ENCODE assay signal across 13 cellular contexts in the genomic region with DNA sequence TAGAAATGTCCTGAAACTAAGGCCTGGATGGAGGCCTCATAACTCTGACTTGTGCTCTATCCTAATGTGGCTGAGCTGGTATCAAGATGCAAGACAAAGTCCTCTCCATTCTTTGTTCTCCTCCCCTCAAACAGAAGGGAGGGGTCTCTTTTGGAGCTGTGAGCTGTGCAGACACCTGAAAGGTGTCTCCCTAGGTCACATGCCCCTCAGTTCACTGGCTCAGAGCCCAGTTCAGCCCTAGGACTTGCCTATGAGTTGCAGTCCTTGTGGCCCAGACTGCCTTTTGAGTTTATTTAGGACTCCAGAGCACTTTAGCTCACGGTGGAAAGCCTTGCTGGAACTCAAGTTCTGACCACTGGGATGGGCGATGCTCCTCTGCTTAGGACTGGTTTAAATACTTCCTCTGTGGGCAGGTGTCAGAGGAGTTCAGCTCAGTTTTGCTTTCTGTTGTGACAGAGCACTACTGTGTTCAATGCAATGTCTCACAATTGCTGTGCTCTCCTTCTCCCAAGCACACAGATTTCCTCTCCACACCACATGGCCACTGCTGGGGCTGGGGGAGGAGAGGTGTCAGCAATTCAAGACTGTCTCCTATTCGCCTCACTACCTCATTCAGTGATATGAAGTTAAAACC.
DNase-seq lines count a peak whose midpoint lies in the region; ATAC-seq, FAIRE-seq and TF ChIP-seq lines count a peak whose summit lies in the region.
"Had no signal": no experiment of that assay in that cellular context is flagged by ENCODE, and none has a peak within 500 bp of the region (broad histone marks: within the 10 kb centered on the region; RNA-seq: fewer than 3 reads in every experiment).

No MANE protein-coding gene starts in this region.

- TF ChIP-seq CTCF in lower leg skin (IDR thresholded peaks at IDR 0.05) (no peak), HepG2 (CRISPR knock-in tag; IDR thresholded peaks at IDR 0.05) (no peak)

- TF ChIP-seq RAD21 in HepG2 (CRISPR knock-in tag; IDR thresholded peaks at IDR 0.05) = no peak

- H3K4me2 ChIP-seq in HepG2 (ENCODE audit: low read depth, low read length) = no peak overlapping the region

- POLR2A ChIA-PET in HepG2 (lab: Yijun Ruan, JAX) = no interaction called here

- no peak overlapping the region for H3K4me3 ChIP-seq in lower leg skin (ENCODE audit: low read depth, poor library complexity, severe bottlenecking)
- H3K4me3 ChIP-seq in HepG2 (replicated peaks in 1 of 3; ENCODE audit: insufficient read depth in 1 of 3, low read depth in 2 of 3, low read length in 3 of 3) = no peak overlapping the region

- no peaks in the 10 kb centered on the region for H3K4me1 ChIP-seq in HepG2 (ENCODE audit: insufficient read depth, low read length)

- ATAC-seq in GM18502 (IDR thresholded peaks at IDR 0.05; ENCODE audit: poor library complexity, unreplicated experiment) (peak; percentile 98), GM19463 (IDR thresholded peaks at IDR 0.05; ENCODE audit: unreplicated experiment) (peak; percentile 99), HG02884 (IDR thresholded peaks at IDR 0.05; ENCODE audit: unreplicated experiment) (peak; percentile 98), HG03558 (IDR thresholded peaks at IDR 0.05; ENCODE audit: extremely low read depth, unreplicated experiment) (peak; percentile 94), HepG2 (no peak)
- ATAC-seq: activated T-helper 17 cell treated with anti-CD3 and anti-CD28 coated beads, Interleukin-2, amount 50 U/mL, for 72 hours had no signal

- H3K9ac ChIP-seq in HepG2 (ENCODE audit: insufficient read depth, low read depth, low read length) = no peak overlapping the region

- in situ Hi-C loops in HepG2 (cut with HindIII; ENCODE audit: extremely low pct_ligation_motif_present, low pct_unique_long_range_greater_than_20kb) = no loop called here

- H3K9me3 ChIP-seq in HepG2 (ENCODE audit: low read length) = no peaks in the 10 kb centered on the region

- H2AFZ ChIP-seq in HepG2 (ENCODE audit: low read length) = no peak overlapping the region

- TF ChIP-seq EP300 in HepG2 (IDR thresholded peaks at IDR 0.05; ENCODE audit: low read depth in 2 of 2, low read length in 2 of 2) (no peak), HepG2 (CRISPR knock-in tag; IDR thresholded peaks at IDR 0.05; ENCODE audit: borderline replicate concordance) (no peak)

- BruUV-seq in HepG2 (replicated peaks; lab: Mats Ljungman, UMichigan) = no TSS peak

- CTCF ChIA-PET in HepG2 (lab: Yijun Ruan, JAX; ENCODE audit: low intra/inter-chr PET ratio, low total read pairs) = no interaction called here

- DNase-seq in lower leg skin (ENCODE audit: low spot score in 2 of 2) = no peak
- DNase-seq in RKO (ENCODE audit: low spot score) = no peak
- no peak for DNase-seq in NCI-H2029 (lab: John Stamatoyannopoulos, UW)
- DNase-seq in HepG2 (ENCODE audit: low spot score) = no peak
- DNase-seq: cerebellar nuclear complex; NCI-H146; nucleus accumbens; stimulated activated CD4-positive, alpha-beta T cell treated with anti-CD3 and anti-CD28 coated beads, Interleukin-4, amount 100 ng/mL, for 1 hour had no signal

- H3K27me3 ChIP-seq in HepG2 (ENCODE audit: control insufficient read depth in 1 of 2, insufficient read depth in 2 of 2, low read length in 2 of 2) = no peaks in the 10 kb centered on the region

- no peaks in the 10 kb centered on the region for H4K20me1 ChIP-seq in HepG2 (ENCODE audit: insufficient read depth, low read length)

- TF ChIP-seq POLR2A in lower leg skin (IDR thresholded peaks at IDR 0.05) (no peak), HepG2 (IDR thresholded peaks at IDR 0.05; ENCODE audit: insufficient read depth in 1 of 2, low read depth in 2 of 2, low read length in 2 of 2) (no peak)

- FAIRE-seq in HepG2 (lab: Jason Lieb, UNC) = no peak

- no peaks in the 10 kb centered on the region for H3K79me2 ChIP-seq in HepG2 (ENCODE audit: insufficient read depth, low read length)

- H3K36me3 ChIP-seq in HepG2 (replicated peaks in 1 of 2; ENCODE audit: control insufficient read depth in 1 of 2, insufficient read depth in 2 of 2, low read length in 2 of 2) = no peaks in the 10 kb centered on the region

- intact Hi-C loops in lower leg skin (cut with DNase I; ENCODE audit: low total_unique reads) (no loop called here), HepG2 (cut with micrococcal nuclease; ENCODE audit: unreplicated experiment) (no loop called here)

- H3K27ac ChIP-seq in HepG2 (ENCODE audit: extremely low read length, insufficient read depth, low read length) = no peak overlapping the region

- WGBS in lower leg skin, 2 donors = 82 to 94% methylated on average over 3 of the region's 3 CpGs
- WGBS in HepG2 (ENCODE audit: low lambda C conversion rate) = 0% methylated on average over 1 of the region's 3 CpGs

TF ChIP-seq in HepG2, 621 proteins besides CTCF, POLR2A, EP300 and RAD21:
- no peak for TF ChIP-seq JUNB (CRISPR knock-in tag; IDR thresholded peaks at IDR 0.05; ENCODE audit: borderline replicate concordance)
- TF ChIP-seq, protein P1, sequence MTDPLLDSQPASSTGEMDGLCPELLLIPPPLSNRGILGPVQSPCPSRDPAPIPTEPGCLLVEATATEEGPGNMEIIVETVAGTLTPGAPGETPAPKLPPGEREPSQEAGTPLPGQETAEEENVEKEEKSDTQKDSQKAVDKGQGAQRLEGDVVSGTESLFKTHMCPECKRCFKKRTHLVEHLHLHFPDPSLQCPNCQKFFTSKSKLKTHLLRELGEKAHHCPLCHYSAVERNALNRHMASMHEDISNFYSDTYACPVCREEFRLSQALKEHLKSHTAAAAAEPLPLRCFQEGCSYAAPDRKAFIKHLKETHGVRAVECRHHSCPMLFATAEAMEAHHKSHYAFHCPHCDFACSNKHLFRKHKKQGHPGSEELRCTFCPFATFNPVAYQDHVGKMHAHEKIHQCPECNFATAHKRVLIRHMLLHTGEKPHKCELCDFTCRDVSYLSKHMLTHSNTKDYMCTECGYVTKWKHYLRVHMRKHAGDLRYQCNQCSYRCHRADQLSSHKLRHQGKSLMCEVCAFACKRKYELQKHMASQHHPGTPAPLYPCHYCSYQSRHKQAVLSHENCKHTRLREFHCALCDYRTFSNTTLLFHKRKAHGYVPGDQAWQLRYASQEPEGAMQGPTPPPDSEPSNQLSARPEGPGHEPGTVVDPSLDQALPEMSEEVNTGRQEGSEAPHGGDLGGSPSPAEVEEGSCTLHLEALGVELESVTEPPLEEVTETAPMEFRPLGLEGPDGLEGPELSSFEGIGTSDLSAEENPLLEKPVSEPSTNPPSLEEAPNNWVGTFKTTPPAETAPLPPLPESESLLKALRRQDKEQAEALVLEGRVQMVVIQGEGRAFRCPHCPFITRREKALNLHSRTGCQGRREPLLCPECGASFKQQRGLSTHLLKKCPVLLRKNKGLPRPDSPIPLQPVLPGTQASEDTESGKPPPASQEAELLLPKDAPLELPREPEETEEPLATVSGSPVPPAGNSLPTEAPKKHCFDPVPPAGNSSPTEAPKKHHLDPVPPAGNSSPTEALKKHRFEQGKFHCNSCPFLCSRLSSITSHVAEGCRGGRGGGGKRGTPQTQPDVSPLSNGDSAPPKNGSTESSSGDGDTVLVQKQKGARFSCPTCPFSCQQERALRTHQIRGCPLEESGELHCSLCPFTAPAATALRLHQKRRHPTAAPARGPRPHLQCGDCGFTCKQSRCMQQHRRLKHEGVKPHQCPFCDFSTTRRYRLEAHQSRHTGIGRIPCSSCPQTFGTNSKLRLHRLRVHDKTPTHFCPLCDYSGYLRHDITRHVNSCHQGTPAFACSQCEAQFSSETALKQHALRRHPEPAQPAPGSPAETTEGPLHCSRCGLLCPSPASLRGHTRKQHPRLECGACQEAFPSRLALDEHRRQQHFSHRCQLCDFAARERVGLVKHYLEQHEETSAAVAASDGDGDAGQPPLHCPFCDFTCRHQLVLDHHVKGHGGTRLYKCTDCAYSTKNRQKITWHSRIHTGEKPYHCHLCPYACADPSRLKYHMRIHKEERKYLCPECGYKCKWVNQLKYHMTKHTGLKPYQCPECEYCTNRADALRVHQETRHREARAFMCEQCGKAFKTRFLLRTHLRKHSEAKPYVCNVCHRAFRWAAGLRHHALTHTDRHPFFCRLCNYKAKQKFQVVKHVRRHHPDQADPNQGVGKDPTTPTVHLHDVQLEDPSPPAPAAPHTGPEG (CRISPR knock-in tag; IDR thresholded peaks at IDR 0.05) = no peak
- no peak for TF ChIP-seq SAFB2 (CRISPR knock-in tag; IDR thresholded peaks at IDR 0.05; ENCODE audit: borderline replicate concordance, low read depth)
- TF ChIP-seq GLI4 (CRISPR knock-in tag; IDR thresholded peaks at IDR 0.05; ENCODE audit: borderline replicate concordance) = no peak
- no peak for TF ChIP-seq ZKSCAN1 (IDR thresholded peaks at IDR 0.05; ENCODE audit: low read length)
- TF ChIP-seq AGO1 (IDR thresholded peaks at IDR 0.05; ENCODE audit: low read depth, low read length, poor library complexity, severe bottlenecking) = no peak
- no peak for TF ChIP-seq NR2C2 (CRISPR knock-in tag; IDR thresholded peaks at IDR 0.05; ENCODE audit: borderline replicate concordance)
- TF ChIP-seq TCF7L2 (IDR thresholded peaks at IDR 0.05; ENCODE audit: low read depth, low read length) = no peak
- no peak for TF ChIP-seq ZNF430 (CRISPR knock-in tag; IDR thresholded peaks at IDR 0.05)
- no peak for TF ChIP-seq ZNF788 (CRISPR knock-in tag; IDR thresholded peaks at IDR 0.05; ENCODE audit: borderline replicate concordance)
TF ChIP-seq in HepG2: peak in this region for 0.
